Comparison of ENCODE assay signal across 9 cellular contexts in genomic region chr18:13577091-13577697, GRCh38.
DNase-seq lines count a peak whose midpoint lies in the region; ATAC-seq and TF ChIP-seq lines count a peak whose summit lies in the region.
"Had no signal": no experiment of that assay in that cellular context is flagged by ENCODE, and none has a peak within 500 bp of the region (broad histone marks: within the 10 kb centered on the region; RNA-seq: fewer than 3 reads in every experiment).

No MANE protein-coding gene starts in this region.

- no peaks in the 10 kb centered on the region for H4K20me1 ChIP-seq in OCI-LY3 (ENCODE audit: insufficient read depth, low read length)

- DNase-seq in activated CD4-positive, alpha-beta T cell treated with anti-CD3 and anti-CD28 coated beads for 4 hours = peak; percentile 21 to 22
- no peak for DNase-seq in activated CD4-positive, alpha-beta T cell treated with anti-CD3 and anti-CD28 coated beads, Interleukin-2, amount 50 U/mL, for 1 hour
- DNase-seq in chondrocyte (ENCODE audit: low spot score) (no peak), DMS53 treated with DMSO at 0.1 percent for 48 hours (lab: John Stamatoyannopoulos, UW; ENCODE audit: unreplicated experiment) (no peak), cerebellar cortex (ENCODE audit: low spot score) (no peak)
- DNase-seq in stimulated activated CD4-positive, alpha-beta T cell treated with anti-CD3 and anti-CD28 coated beads, Interleukin-15, amount 100 ng/mL, for 48 hours (ENCODE audit: low read depth in 2 of 2) = peak; percentile 34 to 51

- no peaks in the 10 kb centered on the region for H3K27me3 ChIP-seq in OCI-LY3 (ENCODE audit: low read depth, low read length)

- H3K4me3 Mint-ChIP-seq in chondrocyte (ENCODE audit: unreplicated experiment) = peak overlapping the region; percentile 1

- no peak overlapping the region for H2AFZ ChIP-seq in OCI-LY3 (ENCODE audit: low read depth, low read length)

- H3K4me1 Mint-ChIP-seq in chondrocyte (ENCODE audit: low read depth) = peaks cover 46% of the 10 kb centered on the region

- no peaks in the 10 kb centered on the region for H3K27me3 Mint-ChIP-seq in chondrocyte (ENCODE audit: low read depth)

- ATAC-seq in HG02852 (IDR thresholded peaks at IDR 0.05; ENCODE audit: unreplicated experiment) = peak; percentile 92
- ATAC-seq: A549 had no signal

- peak overlapping the region; percentile 99 for H3K27ac ChIP-seq in OCI-LY3 (ENCODE audit: low read length)
- H3K27ac ChIP-seq: A549 had no signal

- no peaks in the 10 kb centered on the region for H3K9me3 Mint-ChIP-seq in chondrocyte (ENCODE audit: low read depth)

- peak overlapping the region; percentile 66 for H3K4me3 ChIP-seq in OCI-LY3 (ENCODE audit: low read length)
- H3K4me3 ChIP-seq: A549 had no signal

- no peaks in the 10 kb centered on the region for H3K79me2 ChIP-seq in OCI-LY3 (ENCODE audit: low read length)

- H3K9ac ChIP-seq in OCI-LY3 (ENCODE audit: low read length) = peak overlapping the region; percentile 70

- peak overlapping the region; percentile 63 for H3K27ac Mint-ChIP-seq in chondrocyte (ENCODE audit: unreplicated experiment)

- no peaks in the 10 kb centered on the region for H3K36me3 Mint-ChIP-seq in chondrocyte (ENCODE audit: low read depth)

- H3K4me1 ChIP-seq in OCI-LY3 (ENCODE audit: low read length) = peaks cover 61% of the 10 kb centered on the region
- H3K4me1 ChIP-seq: A549 had no signal

- no peaks in the 10 kb centered on the region for H3K36me3 ChIP-seq in OCI-LY3 (replicated peaks; ENCODE audit: low read depth, low read length)

- H3K9me3 ChIP-seq in OCI-LY3 (ENCODE audit: insufficient read depth, low read length) = no peaks in the 10 kb centered on the region
- H3K9me3 ChIP-seq: A549 had no signal

- peak overlapping the region; percentile 97 for H3K4me2 ChIP-seq in OCI-LY3 (ENCODE audit: low read length)
- H3K4me2 ChIP-seq: A549 had no signal

- TF ChIP-seq CTCF in OCI-LY3 (IDR thresholded peaks at IDR 0.05; ENCODE audit: low read depth, low read length) (no peak), chondrocyte (IDR thresholded peaks at IDR 0.05) (no peak)

Comparison
In these comparisons a context has a peak if more than half of its experiments do, and no peak if none do; other contexts are left out.
1. DNase-seq: peak in activated CD4-positive, alpha-beta T cell treated with anti-CD3 and anti-CD28 coated beads for 4 hours (2 of 2) and stimulated activated CD4-positive, alpha-beta T cell treated with anti-CD3 and anti-CD28 coated beads, Interleukin-15, amount 100 ng/mL, for 48 hours (2 of 2); none in activated CD4-positive, alpha-beta T cell treated with anti-CD3 and anti-CD28 coated beads, Interleukin-2, amount 50 U/mL, for 1 hour (single experiment), chondrocyte (single experiment), DMS53 treated with DMSO at 0.1 percent for 48 hours (single experiment) and cerebellar cortex (single experiment).